Comparison of ENCODE assay signal across 17 cellular contexts in genomic region chr12:56574210-56574609, GRCh38. TPM values are rescaled to one million over a fixed set of nuclear protein-coding genes. Genes with fewer than 3 reads are reported as not detected.
DNase-seq lines count a peak whose midpoint lies in the region; ATAC-seq lines count a peak whose summit lies in the region.
"Had no signal": no experiment of that assay in that cellular context is flagged by ENCODE, and none has a peak within 500 bp of the region (broad histone marks: within the 10 kb centered on the region; RNA-seq: fewer than 3 reads in every experiment).

No MANE protein-coding gene starts in this region.

- H3K4me2 ChIP-seq in GM23248 (ENCODE audit: unreplicated experiment): peak overlapping the region; percentile 62
- H3K4me2 ChIP-seq: BLaER1, KMS-11 had no signal

- no peak for ATAC-seq in GM18858 (IDR thresholded peaks at IDR 0.05; ENCODE audit: unreplicated experiment)

- no peaks in the 10 kb centered on the region for H3K27me3 ChIP-seq in GM23248 (replicated peaks; ENCODE audit: insufficient read depth)
- no peaks in the 10 kb centered on the region for H3K27me3 ChIP-seq in CD4-positive, alpha-beta memory T cell (ENCODE audit: insufficient read depth, low read length)
- H3K27me3 ChIP-seq: BLaER1 had no signal

- POLR2A ChIA-PET in CD4-positive, alpha-beta memory T cell (lab: Charles Lee; ENCODE audit: partially characterized antibody): interaction anchor here (1.1 to 1.6 kb wide), 3 partner anchors 11 to 86 kb away, joined by 3 to 5 read pairs (median 3); partner anchors contain the start of gene GLS2

- H3K36me3 Mint-ChIP-seq in activated T-helper 2 cell treated with anti-CD3 and anti-CD28 coated beads, Interferon-gamma antibody, Interleukin-2, Interleukin-4, amounts not matched to agents 10 μg/mL and 5 μg/mL and 100 μg/mL, durations not matched to agents 14 hours and 24 hours and 36 hours (ENCODE audit: low read depth): no peaks in the 10 kb centered on the region
- H3K36me3 Mint-ChIP-seq in activated T-cell treated with anti-CD3 and anti-CD28 coated beads, Interleukin-2, amount 50 U/mL, for 24 hours (ENCODE audit: low read depth): no peaks in the 10 kb centered on the region
- H3K36me3 Mint-ChIP-seq in CD4-positive, alpha-beta memory T cell: no peaks in the 10 kb centered on the region
- H3K36me3 Mint-ChIP-seq: memory B cell, type B pancreatic cell had no signal

- no peaks in the 10 kb centered on the region for H3K79me2 ChIP-seq in GM23248 (ENCODE audit: insufficient read depth)

- intact Hi-C loops in activated T-helper 2 cell treated with anti-CD3 and anti-CD28 coated beads, Interferon-gamma antibody, Interleukin-2, Interleukin-4, amounts not matched to agents 10 μg/mL and 5 μg/mL and 100 μg/mL, durations not matched to agents 14 hours and 24 hours and 36 hours (cut with micrococcal nuclease): no loop called here
- intact Hi-C loops in CD4-positive, alpha-beta memory T cell (cut with micrococcal nuclease): no loop called here

- no peaks in the 10 kb centered on the region for H3K9me2 ChIP-seq in GM23248 (ENCODE audit: insufficient read depth)

- peaks cover 18% of the 10 kb centered on the region for H3K4me1 ChIP-seq in GM23248 (ENCODE audit: insufficient read depth)
- H3K4me1 ChIP-seq in CD4-positive, alpha-beta memory T cell (ENCODE audit: insufficient read depth, low read length): peaks cover 16% of the 10 kb centered on the region

- no peak overlapping the region for H3K4me3 Mint-ChIP-seq in activated T-helper 2 cell treated with anti-CD3 and anti-CD28 coated beads, Interferon-gamma antibody, Interleukin-2, Interleukin-4, amounts not matched to agents 10 μg/mL and 5 μg/mL and 100 μg/mL, durations not matched to agents 14 hours and 24 hours and 36 hours (ENCODE audit: low read depth)
- no peak overlapping the region for H3K4me3 Mint-ChIP-seq in activated T-cell treated with anti-CD3 and anti-CD28 coated beads, Interleukin-2, amount 50 U/mL, for 24 hours
- H3K4me3 Mint-ChIP-seq in CD4-positive, alpha-beta memory T cell: peak overlapping the region in 1 of 8 donors; percentile 35
- H3K4me3 Mint-ChIP-seq: memory B cell, neural crest cell, type B pancreatic cell had no signal

- CTCF ChIA-PET in CD4-positive, alpha-beta memory T cell (lab: Charles Lee; ENCODE audit: partially characterized antibody): interaction anchor here (0.6 to 7.7 kb wide), 14 partner anchors 11 to 385 kb away, joined by 3 to 75 read pairs (median 6); partner anchors contain the start of genes RBMS2 and SMARCC2

- no peaks in the 10 kb centered on the region for H3K9me3 ChIP-seq in GM23248 (ENCODE audit: low read depth)
- H3K9me3 ChIP-seq in CD4-positive, alpha-beta memory T cell (ENCODE audit: control insufficient read depth in 1 of 2, low read length in 2 of 2): no peaks in the 10 kb centered on the region
- H3K9me3 ChIP-seq: BLaER1 had no signal

- no peak overlapping the region for H2AFZ ChIP-seq in GM23248

- WGBS in GM23248 (ENCODE audit: low coverage in 1 of 2, low lambda C conversion rate in 2 of 2, missing lambda C conversion rate in 2 of 2), 2 experiments: 6 to 12% methylated on average over 2 of the region's 2 CpGs

- no peak overlapping the region for H3K4me3 ChIP-seq in GM23248
- no peak overlapping the region for H3K4me3 ChIP-seq in CD4-positive, alpha-beta memory T cell (ENCODE audit: low read length in 2 of 2)
- H3K4me3 ChIP-seq: BLaER1 had no signal

- H3K27ac ChIP-seq in GM23248: peak overlapping the region; percentile 80
- no peak overlapping the region for H3K27ac ChIP-seq in CD4-positive, alpha-beta memory T cell (ENCODE audit: low read depth, low read length)
- H3K27ac ChIP-seq: BLaER1, KMS-11 had no signal

- H3K9me3 Mint-ChIP-seq in activated T-helper 2 cell treated with anti-CD3 and anti-CD28 coated beads, Interferon-gamma antibody, Interleukin-2, Interleukin-4, amounts not matched to agents 10 μg/mL and 5 μg/mL and 100 μg/mL, durations not matched to agents 14 hours and 24 hours and 36 hours: no peaks in the 10 kb centered on the region
- H3K9me3 Mint-ChIP-seq in activated T-cell treated with anti-CD3 and anti-CD28 coated beads, Interleukin-2, amount 50 U/mL, for 24 hours: no peaks in the 10 kb centered on the region
- no peaks in the 10 kb centered on the region for H3K9me3 Mint-ChIP-seq in CD4-positive, alpha-beta memory T cell
- H3K9me3 Mint-ChIP-seq: memory B cell, neural crest cell, type B pancreatic cell had no signal

- peak overlapping the region; percentile 55 for H3K27ac Mint-ChIP-seq in activated T-helper 2 cell treated with anti-CD3 and anti-CD28 coated beads, Interferon-gamma antibody, Interleukin-2, Interleukin-4, amounts not matched to agents 10 μg/mL and 5 μg/mL and 100 μg/mL, durations not matched to agents 14 hours and 24 hours and 36 hours
- H3K27ac Mint-ChIP-seq in activated T-cell treated with anti-CD3 and anti-CD28 coated beads, Interleukin-2, amount 50 U/mL, for 24 hours: no peak overlapping the region
- no peak overlapping the region for H3K27ac Mint-ChIP-seq in CD4-positive, alpha-beta memory T cell
- H3K27ac Mint-ChIP-seq: memory B cell, type B pancreatic cell had no signal

- H3K4me1 Mint-ChIP-seq in activated T-helper 2 cell treated with anti-CD3 and anti-CD28 coated beads, Interferon-gamma antibody, Interleukin-2, Interleukin-4, amounts not matched to agents 10 μg/mL and 5 μg/mL and 100 μg/mL, durations not matched to agents 14 hours and 24 hours and 36 hours (ENCODE audit: low read depth): peaks cover 15% of the 10 kb centered on the region
- H3K4me1 Mint-ChIP-seq in activated T-cell treated with anti-CD3 and anti-CD28 coated beads, Interleukin-2, amount 50 U/mL, for 24 hours (ENCODE audit: low read depth): peaks cover 32% of the 10 kb centered on the region
- H3K4me1 Mint-ChIP-seq in CD4-positive, alpha-beta memory T cell: peaks cover 6 to 8% (median 7%) of the 10 kb centered on the region in 4 donors
- H3K4me1 Mint-ChIP-seq: memory B cell, neural crest cell had no signal

- peaks cover 13% of the 10 kb centered on the region for H3K36me3 ChIP-seq in GM23248 (ENCODE audit: low read depth)
- H3K36me3 ChIP-seq in CD4-positive, alpha-beta memory T cell (ENCODE audit: insufficient read depth, low read length): no peaks in the 10 kb centered on the region
- H3K36me3 ChIP-seq: BLaER1 had no signal

- H3F3A ChIP-seq in GM23248 (ENCODE audit: insufficient read depth): peaks cover 19% of the 10 kb centered on the region; the same call in 1 of the 2 replicates

- in situ Hi-C loops in GM23248 (cut with MboI): no loop called here

- peak overlapping the region; percentile 69 for H3K9ac ChIP-seq in GM23248
- H3K9ac ChIP-seq: BLaER1, KMS-11 had no signal

- H3K27me3 Mint-ChIP-seq in activated T-helper 2 cell treated with anti-CD3 and anti-CD28 coated beads, Interferon-gamma antibody, Interleukin-2, Interleukin-4, amounts not matched to agents 10 μg/mL and 5 μg/mL and 100 μg/mL, durations not matched to agents 14 hours and 24 hours and 36 hours (ENCODE audit: low read depth): no peaks in the 10 kb centered on the region
- no peaks in the 10 kb centered on the region for H3K27me3 Mint-ChIP-seq in activated T-cell treated with anti-CD3 and anti-CD28 coated beads, Interleukin-2, amount 50 U/mL, for 24 hours
- H3K27me3 Mint-ChIP-seq in CD4-positive, alpha-beta memory T cell: peaks cover 0 to 2% of the 10 kb centered on the region in 2 donors
- H3K27me3 Mint-ChIP-seq: memory B cell, type B pancreatic cell had no signal

- DNase-seq in GM23248: peak; percentile 79
- peak; percentile 62 for DNase-seq in NCI-H226
- no peak for DNase-seq in activated T-helper 2 cell treated with anti-CD3 and anti-CD28 coated beads, Interferon-gamma antibody, Interleukin-2, Interleukin-4, amounts not matched to agents 10 μg/mL and 5 μg/mL and 100 μg/mL, durations not matched to agents 14 hours and 24 hours and 36 hours (ENCODE audit: low spot score)
- DNase-seq in iris pigment epithelial cell (ENCODE audit: low read depth): peak; percentile 88
- DNase-seq in activated T-cell treated with anti-CD3 and anti-CD28 coated beads, Interleukin-2, amount 50 U/mL, for 24 hours: no peak
- DNase-seq in CD4-positive, alpha-beta memory T cell: no peak
- DNase-seq: activated CD8-positive, alpha-beta memory T cell treated with anti-CD3 and anti-CD28 coated beads for 24 hours; head of caudate nucleus; NCI-H146; NCI-H446; stimulated activated naive CD4-positive, alpha-beta T cell treated with Interleukin-2 at 50 U/mL for 16 hours had no signal

- H4K20me1 ChIP-seq in GM23248 (ENCODE audit: insufficient read depth): no peaks in the 10 kb centered on the region
- H4K20me1 ChIP-seq: BLaER1 had no signal

RNA-seq across cellular contexts. Expression of gene RBMS2, which starts 52.6 kb away (rescaled TPM):
- total RNA-seq in GM23248 (2014; rRNA removed; shearing (Covaris generic)): 23.8 and 28.7 TPM in 2 replicates
- polyA plus RNA-seq in GM23248 (2016; fragmentation: Nextera tagmentation; extraction: Ambion mirVana): 20.9 and 28.7 TPM in 2 replicates
- total RNA-seq in activated T-helper 2 cell treated with anti-CD3 and anti-CD28 coated beads, Interferon-gamma antibody, Interleukin-2, Interleukin-4, amounts not matched to agents 10 μg/mL and 5 μg/mL and 100 μg/mL, durations not matched to agents 14 hours and 24 hours and 36 hours: 7.9 and 11.0 TPM in 2 replicates
- 1 to 10 TPM; 1.9 to 2.0 TPM for total RNA-seq in CD4-positive, alpha-beta memory T cell
- polyA plus RNA-seq in CD4-positive, alpha-beta memory T cell: 1 to 10 TPM in 1 of 2 donors, under 1 TPM in 1; 0.39 to 1.2 TPM

RNA-seq across cellular contexts. Expression of gene BAZ2A, which starts 55.9 kb away (rescaled TPM):
- total RNA-seq in GM23248 (2014; rRNA removed; shearing (Covaris generic)): 13.0 and 24.7 TPM in 2 replicates
- polyA plus RNA-seq in GM23248 (2016; fragmentation: Nextera tagmentation; extraction: Ambion mirVana): 19.0 and 23.2 TPM in 2 replicates
- 124 and 131 TPM in 2 replicates for total RNA-seq in activated T-helper 2 cell treated with anti-CD3 and anti-CD28 coated beads, Interferon-gamma antibody, Interleukin-2, Interleukin-4, amounts not matched to agents 10 μg/mL and 5 μg/mL and 100 μg/mL, durations not matched to agents 14 hours and 24 hours and 36 hours
- 100 to 1,000 TPM; 206 to 212 TPM for total RNA-seq in CD4-positive, alpha-beta memory T cell
- polyA plus RNA-seq in CD4-positive, alpha-beta memory T cell: 10 to 100 TPM in 1 of 2 donors, 1 to 10 TPM in 1; 3.8 to 36.6 TPM

Comparison
In these comparisons a context has a peak if more than half of its experiments do, and no peak if none do; other contexts are left out.
1. DNase-seq: peak in GM23248 (single experiment), NCI-H226 (single experiment) and iris pigment epithelial cell (single experiment); none in activated T-helper 2 cell treated with anti-CD3 and anti-CD28 coated beads, Interferon-gamma antibody, Interleukin-2, Interleukin-4, amounts not matched to agents 10 μg/mL and 5 μg/mL and 100 μg/mL, durations not matched to agents 14 hours and 24 hours and 36 hours (single experiment), activated T-cell treated with anti-CD3 and anti-CD28 coated beads, Interleukin-2, amount 50 U/mL, for 24 hours (single experiment) and CD4-positive, alpha-beta memory T cell (0 of 5).